8 cellular contexts compared by ENCODE assay signal in genomic region chr1:4652631-4653327, GRCh38. TPM values are rescaled to one million over a fixed set of nuclear protein-coding genes. Genes with fewer than 3 reads are reported as not detected.
DNase-seq lines count a peak whose midpoint lies in the region; ATAC-seq, FAIRE-seq and TF ChIP-seq lines count a peak whose summit lies in the region.

No MANE protein-coding gene starts in this region.

- TF ChIP-seq POLR2A in transverse colon (IDR thresholded peaks at IDR 0.05) = no peak

- DNase-seq in AG09319 (ENCODE audit: extremely low read depth, low read depth) (no peak), OCI-M1 (lab: John Stamatoyannopoulos, UW) (peak; percentile 50), fibroblast of pulmonary artery (ENCODE audit: low read depth) (peak; percentile 34), pancreas (peak; percentile 28 to 89 (median 69)), transverse colon (peak; percentile 44), DMS79 (lab: John Stamatoyannopoulos, UW) (no peak)
- peak; percentile 62 to 69 for DNase-seq in activated T-cell treated with anti-CD3 and anti-CD28 coated beads, Interleukin-2, amount 50 U/mL, for 72 hours

- intact Hi-C loops in pancreas (cut with DNase I) = loop anchor here in 2 of 3 donors (10.0 kb wide), 1 partner anchor 1092 kb away; no protein-coding TSS in a partner anchor
- intact Hi-C loops in transverse colon (cut with DNase I; ENCODE audit: low total_unique reads) = no loop called here

- no peaks in the 10 kb centered on the region for H3K36me3 Mint-ChIP-seq in activated T-cell treated with anti-CD3 and anti-CD28 coated beads, Interleukin-2, amount 50 U/mL, for 72 hours (ENCODE audit: insufficient read depth in 2 of 2)

- no peak for FAIRE-seq in pancreas (lab: Jason Lieb, UNC)

- no peaks in the 10 kb centered on the region for H3K9me3 ChIP-seq in pancreas
- no peaks in the 10 kb centered on the region for H3K9me3 ChIP-seq in transverse colon

- TF ChIP-seq CTCF in AG09319 (IDR thresholded peaks at IDR 0.05; ENCODE audit: low read depth, low read length) (peak; percentile 84), fibroblast of pulmonary artery (IDR thresholded peaks at IDR 0.05; ENCODE audit: low read length, missing control alignments) (peak; percentile 71), pancreas (IDR thresholded peaks at IDR 0.05) (peak; percentile 95 to 99 (median 97)), transverse colon (IDR thresholded peaks at IDR 0.05) (peak; percentile 74 to 96 (median 96))

- peak overlapping the region in 1 of 2 donors; percentile 10 for H3K4me3 Mint-ChIP-seq in activated T-cell treated with anti-CD3 and anti-CD28 coated beads, Interleukin-2, amount 50 U/mL, for 72 hours

- no peak overlapping the region for H3K27ac Mint-ChIP-seq in activated T-cell treated with anti-CD3 and anti-CD28 coated beads, Interleukin-2, amount 50 U/mL, for 72 hours

- ATAC-seq in GM21390 (IDR thresholded peaks at IDR 0.05; ENCODE audit: unreplicated experiment) (peak; percentile 71), pancreas (peak; percentile 74 to 88 (median 86))
- ATAC-seq in activated T-cell treated with anti-CD3 and anti-CD28 coated beads, Interleukin-2, amount 50 U/mL, for 72 hours (replicated peaks in 1 of 2) = peak; percentile 72 to 76

- 15 to 21% methylated on average over 25 to 31 of the region's 31 CpGs for WGBS in pancreas, 2 donors
- WGBS in transverse colon (ENCODE audit: low coverage in 1 of 2), 2 donors = 10 to 11% methylated on average over 7 to 22 of the region's 31 CpGs

- H3K4me1 ChIP-seq in pancreas (no peaks in the 10 kb centered on the region), transverse colon (peaks cover 0 to 10% (median 3%) of the 10 kb centered on the region in 4 donors)

- in situ Hi-C loops in transverse colon (cut with MboI; ENCODE audit: low pct_ligation_motif_present in 1 of 4, low pct_unique_long_range_greater_than_20kb in 1 of 4, low sequenced_read_pairs in 3 of 4) = no loop called here

- no peaks in the 10 kb centered on the region for H3K9me3 Mint-ChIP-seq in activated T-cell treated with anti-CD3 and anti-CD28 coated beads, Interleukin-2, amount 50 U/mL, for 72 hours

- no peaks in the 10 kb centered on the region for H3K36me3 ChIP-seq in pancreas
- no peaks in the 10 kb centered on the region for H3K36me3 ChIP-seq in transverse colon

- H3K4me1 Mint-ChIP-seq in activated T-cell treated with anti-CD3 and anti-CD28 coated beads, Interleukin-2, amount 50 U/mL, for 72 hours (ENCODE audit: low read depth) = no peaks in the 10 kb centered on the region

- H3K27ac ChIP-seq in pancreas (no peak overlapping the region), transverse colon (no peak overlapping the region)

- peaks cover 18% of the 10 kb centered on the region for H3K27me3 Mint-ChIP-seq in activated T-cell treated with anti-CD3 and anti-CD28 coated beads, Interleukin-2, amount 50 U/mL, for 72 hours (ENCODE audit: low read depth)

- TF ChIP-seq EP300 in transverse colon (IDR thresholded peaks at IDR 0.05; ENCODE audit: low read depth) = no peak

- H3K27me3 ChIP-seq in pancreas = peaks cover 0 to 23% (median 0%) of the 10 kb centered on the region in 4 donors
- H3K27me3 ChIP-seq in transverse colon = peaks cover 67% of the 10 kb centered on the region

- H3K4me3 ChIP-seq in fibroblast of pulmonary artery (replicated peaks; ENCODE audit: low read depth, low read length) (no peak overlapping the region), pancreas (no peak overlapping the region), transverse colon (no peak overlapping the region)

RNA-seq across cellular contexts. Expression of gene AJAP1, which starts 1.6 kb away (rescaled TPM):
- total RNA-seq in activated T-cell treated with anti-CD3 and anti-CD28 coated beads, Interleukin-2, amount 50 U/mL, for 72 hours = under 1 TPM; 0.05 to 0.46 TPM
- 1 to 10 TPM in 4 of 6 donors, under 1 TPM in 2; 0.40 to 4.3 (median 2.2) TPM for total RNA-seq in pancreas
- polyA plus RNA-seq in pancreas = 1 to 10 TPM in 1 of 2 donors, under 1 TPM in 1; 0.38 to 3.1 TPM
- total RNA-seq in transverse colon = under 1 TPM in 2 of 4 donors, not detected in 2; 0.14 to 0.16 TPM

Comparison
In these comparisons a context has a peak if more than half of its experiments do, and no peak if none do; other contexts are left out.
1. DNase-seq: peak in OCI-M1 (single experiment), activated T-cell treated with anti-CD3 and anti-CD28 coated beads, Interleukin-2, amount 50 U/mL, for 72 hours (2 of 2), fibroblast of pulmonary artery (single experiment), pancreas (6 of 6) and transverse colon (single experiment); none in AG09319 (single experiment) and DMS79 (single experiment).
2. Peak in every context shown above with its lines, with median percentiles within 50 percentile points of each other: CTCF ChIP-seq and ATAC-seq.